In genomic region chr17:72726936-72727335, GRCh38 we compare ENCODE assay signal across 8 cellular contexts.
DNase-seq lines count a peak whose midpoint lies in the region; ATAC-seq and TF ChIP-seq lines count a peak whose summit lies in the region.

No MANE protein-coding gene starts in this region.

- H3K4me3 ChIP-seq in lower lobe of right lung (peak overlapping the region; percentile 14), GM23338 (no peak overlapping the region)

- no peak overlapping the region for H3K4me2 ChIP-seq in GM23338

- intact Hi-C loops in activated CD4-positive, alpha-beta T cell treated with anti-CD3 and anti-CD28 coated beads for 36 hours (cut with DNase I, micrococcal nuclease), result loop anchor here (1.0 to 5.0 kb wide), 13 partner anchors 170 to 643 kb away; partner anchors contain the start of gene SLC39A11 (in 1 of the 2)
- intact Hi-C loops in lower lobe of right lung (cut with DNase I), result no loop called here

- H2AFZ ChIP-seq in GM23338, result no peak overlapping the region

- H3K27me3 ChIP-seq in lower lobe of right lung (ENCODE audit: low read depth), result no peaks in the 10 kb centered on the region
- H3K27me3 ChIP-seq in GM23338 (ENCODE audit: insufficient read depth), result no peaks in the 10 kb centered on the region

- H3K4me1 Mint-ChIP-seq in activated CD4-positive, alpha-beta T cell treated with anti-CD3 and anti-CD28 coated beads for 36 hours, result peaks cover 35% of the 10 kb centered on the region
- H3K4me1 Mint-ChIP-seq in GM23338, result peaks cover 29% of the 10 kb centered on the region

- H3K36me3 Mint-ChIP-seq in activated CD4-positive, alpha-beta T cell treated with anti-CD3 and anti-CD28 coated beads for 36 hours (ENCODE audit: low read depth), result no peaks in the 10 kb centered on the region
- H3K36me3 Mint-ChIP-seq in GM23338 (ENCODE audit: low read depth), result no peaks in the 10 kb centered on the region

- TF ChIP-seq CTCF in GM20000 (IDR thresholded peaks at IDR 0.05; ENCODE audit: extremely low read depth, missing control alignments) (no peak), lower lobe of right lung (IDR thresholded peaks at IDR 0.05) (no peak), GM23338 (conservative IDR thresholded peaks at IDR 0.05; ENCODE audit: low read depth in 2 of 2) (no peak)

- DNase-seq in ELR (ENCODE audit: low read depth), result peak; percentile 70
- DNase-seq in GM20000 (ENCODE audit: low spot score), result peak; percentile 78
- peak; percentile 58 for DNase-seq in activated CD4-positive, alpha-beta T cell treated with anti-CD3 and anti-CD28 coated beads for 36 hours
- no peak for DNase-seq in lower lobe of right lung
- DNase-seq in GM23338 (ENCODE audit: low spot score), result no peak
- no peak for DNase-seq in NCI-H2081 (lab: John Stamatoyannopoulos, UW)
- no peak for DNase-seq in iPS-NIHi11 (ENCODE audit: low spot score)

- CTCF ChIA-PET in activated CD4-positive, alpha-beta T cell treated with anti-CD3 and anti-CD28 coated beads for 36 hours (lab: Charles Lee), result interaction anchor here (0.7 to 5.9 kb wide), 33 partner anchors 9 to 1860 kb away, joined by 3 to 82 read pairs (median 4); no protein-coding TSS in a partner anchor

- H3K9me2 ChIP-seq in GM23338 (ENCODE audit: insufficient read depth), result no peaks in the 10 kb centered on the region

- no peaks in the 10 kb centered on the region for H3K27me3 Mint-ChIP-seq in activated CD4-positive, alpha-beta T cell treated with anti-CD3 and anti-CD28 coated beads for 36 hours
- peaks cover 4% of the 10 kb centered on the region for H3K27me3 Mint-ChIP-seq in GM23338 (ENCODE audit: insufficient read depth, low read depth, poor library complexity)

- no peaks in the 10 kb centered on the region for H4K20me1 ChIP-seq in GM23338 (replicated peaks; ENCODE audit: insufficient read depth)

- no peaks in the 10 kb centered on the region for H3F3A ChIP-seq in GM23338 (replicated peaks; ENCODE audit: low read depth)

- H3K79me2 ChIP-seq in GM23338 (replicated peaks; ENCODE audit: insufficient read depth), result no peaks in the 10 kb centered on the region

- POLR2A ChIA-PET in activated CD4-positive, alpha-beta T cell treated with anti-CD3 and anti-CD28 coated beads for 36 hours (lab: Charles Lee), result interaction anchor here (0.6 to 1.1 kb wide), 2 partner anchors 14 to 643 kb away, joined by 3 read pairs; no protein-coding TSS in a partner anchor

- H3K4me1 ChIP-seq in lower lobe of right lung, result peaks cover 23% of the 10 kb centered on the region
- peaks cover 14% of the 10 kb centered on the region; the same call in 1 of the 2 replicates for H3K4me1 ChIP-seq in GM23338 (ENCODE audit: insufficient read depth)

- peak; percentile 84 for ATAC-seq in HG03558 (IDR thresholded peaks at IDR 0.05; ENCODE audit: extremely low read depth, unreplicated experiment)
- peak; percentile 93 for ATAC-seq in activated CD4-positive, alpha-beta T cell treated with anti-CD3 and anti-CD28 coated beads for 36 hours
- peak; percentile 80 to 87 for ATAC-seq in lower lobe of right lung
- no peak for ATAC-seq in GM23338

- H3K27ac ChIP-seq in lower lobe of right lung, result peak overlapping the region; percentile 41
- H3K27ac ChIP-seq in GM23338 (ENCODE audit: low read depth), result no peak overlapping the region

- H3K9me3 Mint-ChIP-seq in activated CD4-positive, alpha-beta T cell treated with anti-CD3 and anti-CD28 coated beads for 36 hours (ENCODE audit: low read depth), result no peaks in the 10 kb centered on the region
- H3K9me3 Mint-ChIP-seq in GM23338, result no peaks in the 10 kb centered on the region

- H3K27ac Mint-ChIP-seq in activated CD4-positive, alpha-beta T cell treated with anti-CD3 and anti-CD28 coated beads for 36 hours, result peak overlapping the region; percentile 96
- H3K27ac Mint-ChIP-seq in GM23338, result no peak overlapping the region

- no peaks in the 10 kb centered on the region for H3K9me3 ChIP-seq in lower lobe of right lung

- H3K36me3 ChIP-seq in lower lobe of right lung (no peaks in the 10 kb centered on the region), GM23338 (ENCODE audit: insufficient read depth) (no peaks in the 10 kb centered on the region)

- peak overlapping the region; percentile 59 for H3K4me3 Mint-ChIP-seq in activated CD4-positive, alpha-beta T cell treated with anti-CD3 and anti-CD28 coated beads for 36 hours
- no peak overlapping the region for H3K4me3 Mint-ChIP-seq in GM23338

TF ChIP-seq in GM23338, 12 proteins besides CTCF, POLR2A, EP300 and RAD21:
- TF ChIP-seq JUNB (IDR thresholded peaks at IDR 0.05; ENCODE audit: unreplicated experiment), result no peak
- TF ChIP-seq ZNF114 (CRISPR knock-in tag; IDR thresholded peaks at IDR 0.05), result no peak
- no peak for TF ChIP-seq STAT1 (IDR thresholded peaks at IDR 0.05; ENCODE audit: unreplicated experiment)
- TF ChIP-seq CREB1 (CRISPR knock-in tag; IDR thresholded peaks at IDR 0.05; ENCODE audit: low read depth), result no peak
- no peak for TF ChIP-seq ZNF462 (CRISPR knock-in tag; IDR thresholded peaks at IDR 0.05)
- no peak for TF ChIP-seq NANOG (IDR thresholded peaks at IDR 0.05; ENCODE audit: borderline replicate concordance)
- no peak for TF ChIP-seq EZH2phosphoT487 (IDR thresholded peaks at IDR 0.05; ENCODE audit: unreplicated experiment)

Comparison
In these comparisons a context has a peak if more than half of its experiments do, and no peak if none do; other contexts are left out.
1. DNase-seq: peak in ELR (single experiment), GM20000 (single experiment) and activated CD4-positive, alpha-beta T cell treated with anti-CD3 and anti-CD28 coated beads for 36 hours (single experiment); none in lower lobe of right lung (single experiment), GM23338 (single experiment), NCI-H2081 (0 of 2) and iPS-NIHi11 (single experiment).